Comparison of ENCODE assay signal across 1 cellular context in the genomic region with DNA sequence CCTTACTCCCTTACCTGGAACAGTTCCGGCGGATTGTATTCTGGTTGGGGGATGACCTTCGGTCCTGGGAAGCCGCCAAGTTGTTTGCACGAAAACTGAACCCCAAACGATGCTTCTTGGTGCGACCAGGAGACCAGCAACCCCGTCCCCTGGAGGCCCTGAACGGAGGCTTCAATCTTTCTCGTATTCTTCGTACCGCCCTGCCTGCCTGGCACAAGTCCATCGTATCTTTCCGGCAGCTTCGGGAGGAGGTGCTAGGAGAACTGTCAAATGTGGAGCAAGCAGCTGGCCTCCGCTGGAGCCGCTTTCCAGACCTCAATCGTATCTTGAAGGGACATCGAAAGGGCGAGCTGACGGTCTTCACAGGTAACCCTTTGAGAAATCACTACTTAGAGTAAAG.
TF ChIP-seq lines count a peak whose summit lies in the region.

No MANE protein-coding gene starts in this region.

TF ChIP-seq in K562, 482 proteins besides CTCF, POLR2A, EP300 and RAD21:
- TF ChIP-seq MEF2D (tag; conservative IDR thresholded peaks at IDR 0.05; ENCODE audit: low read depth) (no peak), SP1 (CRISPR knock-in tag; IDR thresholded peaks at IDR 0.05) (no peak), SAP30 (IDR thresholded peaks at IDR 0.05; ENCODE audit: borderline replicate concordance, insufficient read depth, low read depth, low read length, poor library complexity, severe bottlenecking) (no peak)
